In the genomic region with DNA sequence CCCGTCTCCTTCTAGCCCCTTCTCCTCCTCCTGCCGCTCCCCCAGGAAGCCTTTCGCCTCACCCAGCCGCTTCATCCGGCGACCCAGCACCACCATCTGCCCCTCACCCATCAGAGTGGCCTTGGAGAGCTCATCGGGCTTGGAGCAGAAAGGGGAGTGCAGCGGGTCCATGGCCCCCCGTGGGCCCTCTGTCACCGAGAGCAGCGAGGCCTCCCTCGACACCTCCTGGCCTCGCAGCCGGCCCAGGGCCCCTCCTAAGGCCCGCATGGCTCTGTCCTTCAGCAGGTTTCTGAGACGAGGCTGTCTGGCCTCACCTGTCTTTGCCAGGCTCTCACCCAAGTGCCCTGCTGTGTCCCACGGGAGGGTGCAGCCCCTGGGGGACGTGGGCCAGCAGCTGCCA, we compare ENCODE assay signal across 26 cellular contexts.
"Had no signal": no experiment of that assay in that cellular context is flagged by ENCODE, and none has a peak within 500 bp of the region (broad histone marks: within the 10 kb centered on the region; RNA-seq: fewer than 3 reads in every experiment).

No MANE protein-coding gene starts in this region.

- H3K4me1 ChIP-seq: parathyroid adenoma, psoas muscle, right lobe of liver, uterus had no signal

- H3K9me3 ChIP-seq: ovary, psoas muscle, right lobe of liver, sigmoid colon, stomach, thoracic aorta, thyroid gland, tibial nerve, upper lobe of left lung, uterus had no signal

- H3K27me3 ChIP-seq: ovary, right lobe of liver, thyroid gland, tibial nerve, upper lobe of left lung, uterus had no signal

- H3K27ac ChIP-seq: ovary, parathyroid adenoma, psoas muscle, right lobe of liver, sigmoid colon, stomach, thoracic aorta, thyroid gland, tibial nerve, upper lobe of left lung, uterus had no signal

- H2AFZ ChIP-seq: parathyroid adenoma had no signal

- H3K36me3 ChIP-seq: ovary, right lobe of liver, sigmoid colon, stomach, thoracic aorta, thyroid gland, tibial nerve, upper lobe of left lung, uterus had no signal

- H3K4me3 ChIP-seq: ovary, psoas muscle, right lobe of liver, sigmoid colon, stomach, thoracic aorta, thyroid gland, tibial nerve, upper lobe of left lung, uterus had no signal

- DNase-seq: naive B cell; naive thymus-derived CD8-positive, alpha-beta T cell; nephron progenitor cell; occipital lobe; ovary; posterior cingulate gyrus; psoas muscle; right cardiac atrium; right lobe of liver; sigmoid colon; small intestine; stimulated activated CD4-positive, alpha-beta T cell treated with anti-CD3 and anti-CD28 coated beads, Interleukin-15, amount 100 ng/mL, for 24 hours; stimulated activated CD4-positive, alpha-beta T cell treated with anti-CD3 and anti-CD28 coated beads, Interleukin-2, amount 100 ng/mL, for 24 hours; stimulated activated CD4-positive, alpha-beta T cell treated with anti-CD3 and anti-CD28 coated beads, Interleukin-2, amount 100 ng/mL, for 48 hours; stimulated activated CD4-positive, alpha-beta T cell treated with anti-CD3 and anti-CD28 coated beads, Interleukin-4, amount 100 ng/mL, for 24 hours; stimulated activated naive B cell treated with anti-CD40 and anti-IgM and Interleukin-4, amounts not matched to agents 10 μg/mL and 1 μg/mL and 100 μg/mL, for 72 hours; stimulated activated naive CD4-positive, alpha-beta T cell treated with Interleukin-2 at 50 U/mL for 16 hours; stomach; thyroid gland; trophoblast cell; uterus had no signal

- H3K9ac ChIP-seq: parathyroid adenoma had no signal

- ATAC-seq: naive thymus-derived CD8-positive, alpha-beta T cell; psoas muscle; right cardiac atrium; right lobe of liver; stimulated activated effector memory CD8-positive, alpha-beta T cell treated with anti-CD3 and anti-CD28 coated beads, Interleukin-12 subunit alpha, Interleukin-12 subunit beta, amount 100 ng/mL, for 72 hours; stimulated activated naive B cell treated with anti-CD40 and anti-IgM and Interleukin-4, amounts not matched to agents 10 μg/mL and 1 μg/mL and 100 μg/mL, for 72 hours had no signal
